Comparison of ENCODE assay signal across 31 cellular contexts in genomic region chr18:77002496-77002895, GRCh38.
DNase-seq lines count a peak whose midpoint lies in the region; ATAC-seq, FAIRE-seq and TF ChIP-seq lines count a peak whose summit lies in the region.
"Had no signal": no experiment of that assay in that cellular context is flagged by ENCODE, and none has a peak within 500 bp of the region (broad histone marks: within the 10 kb centered on the region; RNA-seq: fewer than 3 reads in every experiment).

No MANE protein-coding gene starts in this region.

- TF ChIP-seq RAD21 in HepG2 (CRISPR knock-in tag; IDR thresholded peaks at IDR 0.05), result no peak

- H4K20me1 ChIP-seq in HepG2 (ENCODE audit: insufficient read depth, low read length), result no peaks in the 10 kb centered on the region

- H3K4me2 ChIP-seq in HepG2 (ENCODE audit: low read depth, low read length), result no peak overlapping the region; the same call in 1 of the 2 replicates
- H3K4me2 ChIP-seq: GM23338 had no signal

- POLR2A ChIA-PET in HepG2 (lab: Yijun Ruan, JAX), result no interaction called here

- H3K4me3 ChIP-seq in HepG2 (replicated peaks in 1 of 3; ENCODE audit: insufficient read depth in 1 of 3, low read depth in 2 of 3, low read length in 3 of 3), result no peak overlapping the region
- no peak overlapping the region for H3K4me3 ChIP-seq in right lobe of liver
- H3K4me3 ChIP-seq in dorsolateral prefrontal cortex, result peak overlapping the region in 27 of 59 donors; percentile 4 to 84 (median 41)
- H3K4me3 ChIP-seq in mucosa of descending colon, result no peak overlapping the region
- H3K4me3 ChIP-seq: cardiac muscle cell, GM23338, heart left ventricle, transverse colon had no signal

- H3K27me3 ChIP-seq in HepG2 (ENCODE audit: control insufficient read depth in 1 of 2, insufficient read depth in 2 of 2, low read length in 2 of 2) (no peaks in the 10 kb centered on the region; a peak in 1 of 5 replicates), right lobe of liver (no peaks in the 10 kb centered on the region), dorsolateral prefrontal cortex (no peaks in the 10 kb centered on the region)
- H3K27me3 ChIP-seq: cardiac muscle cell, heart left ventricle, transverse colon had no signal

- no peak for TF ChIP-seq CTCF in HepG2 (CRISPR knock-in tag; IDR thresholded peaks at IDR 0.05)
- no peak for TF ChIP-seq CTCF in right lobe of liver (IDR thresholded peaks at IDR 0.05)
- no peak for TF ChIP-seq CTCF in dorsolateral prefrontal cortex (IDR thresholded peaks at IDR 0.05 in 54 of 56, conservative IDR thresholded peaks at IDR 0.05 in 2 of 56; ENCODE audit: low read depth in 1 of 56, partially characterized antibody in 56 of 56)
- no peak for TF ChIP-seq CTCF in mucosa of descending colon (IDR thresholded peaks at IDR 0.05)

- H3K9ac ChIP-seq in HepG2 (ENCODE audit: insufficient read depth, low read depth, low read length), result no peak overlapping the region

- BruUV-seq in HepG2 (replicated peaks; lab: Mats Ljungman, UMichigan), result no TSS peak

- in situ Hi-C loops in HepG2 (cut with HindIII; ENCODE audit: extremely low pct_ligation_motif_present, low pct_unique_long_range_greater_than_20kb), result loop anchor here (5.0 kb wide), 1 partner anchor 50 kb away; no protein-coding TSS in a partner anchor

- intact Hi-C loops in HepG2 (cut with micrococcal nuclease; ENCODE audit: unreplicated experiment) (loop anchor here (5.0 kb wide), 2 partner anchors 130 to 650 kb away; partner anchors contain the start of gene MBP), right lobe of liver (cut with DNase I) (loop anchor here (5.0 kb wide), 2 partner anchors 200 to 210 kb away; no protein-coding TSS in a partner anchor), dorsolateral prefrontal cortex (cut with DNase I) (loop anchor here (1.0 to 5.0 kb wide), 3 partner anchors 12 to 650 kb away; no protein-coding TSS in a partner anchor), mucosa of descending colon (cut with DNase I, micrococcal nuclease) (loop anchor here in 1 of 2 donors (10.0 kb wide), 1 partner anchor 202 kb away; no protein-coding TSS in a partner anchor)

- H3K9me3 ChIP-seq in HepG2 (ENCODE audit: low read length) (no peaks in the 10 kb centered on the region), right lobe of liver (no peaks in the 10 kb centered on the region), mucosa of descending colon (no peaks in the 10 kb centered on the region)
- H3K9me3 ChIP-seq: heart left ventricle, transverse colon had no signal

- CTCF ChIA-PET in HepG2 (lab: Yijun Ruan, JAX; ENCODE audit: low intra/inter-chr PET ratio, low total read pairs), result no interaction called here

- no peaks in the 10 kb centered on the region for H3K36me3 ChIP-seq in HepG2 (replicated peaks in 1 of 2; ENCODE audit: control insufficient read depth in 1 of 2, insufficient read depth in 2 of 2, low read length in 2 of 2)
- H3K36me3 ChIP-seq in right lobe of liver, result no peaks in the 10 kb centered on the region
- H3K36me3 ChIP-seq in mucosa of descending colon (ENCODE audit: low read depth), result no peaks in the 10 kb centered on the region
- H3K36me3 ChIP-seq: cardiac muscle cell, heart left ventricle, transverse colon had no signal

- H2AFZ ChIP-seq in HepG2 (ENCODE audit: low read length), result no peak overlapping the region
- H2AFZ ChIP-seq: GM23338 had no signal

- H3K79me2 ChIP-seq in HepG2 (ENCODE audit: insufficient read depth, low read length), result no peaks in the 10 kb centered on the region

- H3K4me1 ChIP-seq in HepG2 (ENCODE audit: insufficient read depth, low read length) (peaks cover 12% of the 10 kb centered on the region), right lobe of liver (no peaks in the 10 kb centered on the region), mucosa of descending colon (ENCODE audit: low read depth) (no peaks in the 10 kb centered on the region)

- FAIRE-seq in HepG2 (lab: Jason Lieb, UNC), result no peak
- FAIRE-seq: astrocyte, kidney had no signal

- TF ChIP-seq POLR2A in HepG2 (IDR thresholded peaks at IDR 0.05; ENCODE audit: insufficient read depth in 1 of 2, low read depth in 2 of 2, low read length in 2 of 2) (no peak), right lobe of liver (IDR thresholded peaks at IDR 0.05) (no peak)

- DNase-seq in HepG2 (ENCODE audit: low spot score) (peak; percentile 25), right lobe of liver (no peak), NCI-H2107 treated with DMSO at 0.1 percent for 48 hours (lab: John Stamatoyannopoulos, UW; ENCODE audit: unreplicated experiment) (peak; percentile 68), dorsolateral prefrontal cortex (peak in 2 of 10 donors; percentile 10 to 25), T-helper 9 cell (no peak), mucosa of descending colon (no peak)
- DNase-seq: activated CD4-positive, alpha-beta T cell treated with anti-CD3 and anti-CD28 coated beads for 1 hour; activated CD8-positive, alpha-beta T cell treated with anti-CD3 and anti-CD28 coated beads, Interleukin-2, amount 10 ng/mL, durations not matched to agents 7 days and 5 days; activated gamma-delta T cell treated with Interleukin-2 at 50 U/mL for 16 hours; activated naive CD8-positive, alpha-beta T cell treated with anti-CD3 and anti-CD28 coated beads, Interleukin-2, amount 50 U/mL, for 24 hours; activated T-cell treated with anti-CD3 and anti-CD28 coated beads for 4 hours; COR-L47; cortex of kidney; erythroblast; GDM1; heart left ventricle; naive B cell; NCI-H1436 treated with DMSO at 0.1 percent for 48 hours; NCI-H2081 treated with DMSO at 0.1 percent for 48 hours; NCI-H446 treated with DMSO at 0.1 percent for 48 hours; occipital lobe; stimulated activated CD4-positive, alpha-beta T cell treated with anti-CD3 and anti-CD28 coated beads, Interleukin-4, amount 100 ng/mL, for 1 hour; T-helper 2 cell; transverse colon had no signal

- ATAC-seq in HepG2 (peak; percentile 83), right lobe of liver (no peak), GM19324 (IDR thresholded peaks at IDR 0.05; ENCODE audit: low FRiP score, unreplicated experiment) (no peak), mucosa of descending colon (no peak)
- ATAC-seq: activated CD8-positive, alpha-beta T cell treated with anti-CD3 and anti-CD28 coated beads, Interleukin-2, amount 10 ng/mL, durations not matched to agents 7 days and 5 days; activated naive CD8-positive, alpha-beta T cell treated with anti-CD3 and anti-CD28 coated beads, Interleukin-2, amount 50 U/mL, for 24 hours; GM23338; heart left ventricle; Right ventricle myocardium inferior; SK-N-SH treated with all-trans-retinoic acid at 6 μM for 48 hours had no signal

- WGBS in HepG2 (ENCODE audit: low lambda C conversion rate), result 35% methylated on average over 10 of the region's 10 CpGs
- 90% methylated on average over 10 of the region's 10 CpGs for WGBS in right lobe of liver (ENCODE audit: insufficient coverage, low coverage, low lambda C conversion rate, missing lambda C conversion rate)

- H3K27ac ChIP-seq in HepG2 (ENCODE audit: extremely low read length, insufficient read depth, low read length), result no peak overlapping the region
- H3K27ac ChIP-seq in right lobe of liver, result no peak overlapping the region
- peak overlapping the region in 54 of 59 donors; percentile 1 to 99 (median 68) for H3K27ac ChIP-seq in dorsolateral prefrontal cortex
- H3K27ac ChIP-seq: cardiac muscle cell, heart left ventricle, transverse colon had no signal

- TF ChIP-seq EP300 in HepG2 (IDR thresholded peaks at IDR 0.05; ENCODE audit: low read depth in 2 of 2, low read length in 2 of 2) (no peak), HepG2 (CRISPR knock-in tag; IDR thresholded peaks at IDR 0.05; ENCODE audit: borderline replicate concordance) (no peak)

TF ChIP-seq in HepG2, 621 proteins besides CTCF, POLR2A, EP300 and RAD21:
- TF ChIP-seq HNF4A (CRISPR knock-in tag; IDR thresholded peaks at IDR 0.05) (peak; percentile 37), NCOA2 (CRISPR knock-in tag; IDR thresholded peaks at IDR 0.05) (no peak), ZFP1 (CRISPR knock-in tag; IDR thresholded peaks at IDR 0.05) (no peak), TEAD3 (CRISPR knock-in tag; optimal IDR thresholded peaks at IDR 0.05; ENCODE audit: borderline replicate concordance) (peak; percentile 58)

Comparison
In these comparisons a context has a peak if more than half of its experiments do, and no peak if none do; other contexts are left out.
1. DNase-seq: peak in HepG2 (single experiment) and NCI-H2107 treated with DMSO at 0.1 percent for 48 hours (single experiment); none in right lobe of liver (0 of 3), T-helper 9 cell (single experiment) and mucosa of descending colon (0 of 3).
2. H3K27ac ChIP-seq: peak in dorsolateral prefrontal cortex (54 of 59); none in HepG2 (single experiment) and right lobe of liver (0 of 3).